Comparison of ENCODE assay signal across 13 cellular contexts in the genomic region with DNA sequence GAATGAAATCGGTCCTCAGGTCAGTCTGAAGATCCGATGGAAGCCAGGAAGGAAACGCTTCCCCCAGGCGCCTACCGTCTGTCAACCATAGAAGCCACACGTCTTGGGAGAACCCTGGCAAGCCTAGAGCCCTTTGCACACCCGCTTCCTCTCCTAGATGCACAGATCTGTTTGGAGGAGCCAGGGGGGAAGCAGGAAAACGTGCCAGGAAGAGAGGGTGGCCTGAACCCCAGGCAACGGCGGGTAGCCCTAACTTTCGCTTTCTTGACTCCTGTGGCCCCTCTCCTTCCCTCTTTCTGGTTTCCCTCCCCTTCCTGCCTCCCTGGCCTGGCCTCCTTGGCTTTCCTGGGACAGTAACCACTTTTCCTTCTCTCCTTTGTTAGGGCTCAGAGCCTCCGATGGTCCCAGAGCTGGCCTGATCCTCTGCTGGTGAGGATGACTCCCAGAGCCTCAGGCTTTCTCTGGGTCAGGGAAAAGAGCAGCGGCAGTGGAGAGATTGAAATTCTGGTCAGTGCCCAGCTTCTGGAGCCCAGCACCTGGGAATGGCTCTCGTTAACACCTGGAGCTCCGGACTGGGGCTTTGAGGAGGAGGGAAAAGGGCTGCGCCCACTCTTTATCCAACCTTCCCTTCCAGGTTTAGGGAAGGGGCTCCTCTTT. TPM values are rescaled to one million over a fixed set of nuclear protein-coding genes. Genes with fewer than 3 reads are reported as not detected.
DNase-seq lines count a peak whose midpoint lies in the region; ATAC-seq and TF ChIP-seq lines count a peak whose summit lies in the region.
"Had no signal": no experiment of that assay in that cellular context is flagged by ENCODE, and none has a peak within 500 bp of the region (broad histone marks: within the 10 kb centered on the region; RNA-seq: fewer than 3 reads in every experiment).

No MANE protein-coding gene starts in this region.

- peak overlapping the region; percentile 81 for H3K4me3 Mint-ChIP-seq in activated T-helper 17 cell treated with anti-CD3 and anti-CD28 coated beads, Interleukin-2, amount 50 U/mL, for 72 hours
- H3K4me3 Mint-ChIP-seq: HFFc6 had no signal

- ATAC-seq in activated T-helper 17 cell treated with anti-CD3 and anti-CD28 coated beads, Interleukin-2, amount 50 U/mL, for 72 hours (replicated peaks) = no peak
- ATAC-seq in lower lobe of right lung (no peak), HG03442 (IDR thresholded peaks at IDR 0.05; ENCODE audit: unreplicated experiment) (no peak)
- ATAC-seq: stimulated activated naive CD8-positive, alpha-beta T cell treated with anti-CD3 and anti-CD28 coated beads, Interleukin-15, Interleukin-2, amounts not matched to agents 100 U/mL and 50 U/mL, for 24 hours had no signal

- H3K27ac ChIP-seq in lower lobe of right lung (peak overlapping the region; percentile 56), suprapubic skin (no peak overlapping the region), WERI-Rb-1 (no peak overlapping the region)
- H3K27ac ChIP-seq: brain microvascular endothelial cell had no signal

- H3K4me1 ChIP-seq in lower lobe of right lung (peaks cover 61% of the 10 kb centered on the region), suprapubic skin (peaks cover 47% of the 10 kb centered on the region)

- TF ChIP-seq POLR2A in suprapubic skin (IDR thresholded peaks at IDR 0.05) = no peak

- H3K36me3 ChIP-seq in lower lobe of right lung = no peaks in the 10 kb centered on the region
- no peaks in the 10 kb centered on the region for H3K36me3 ChIP-seq in suprapubic skin
- H3K36me3 ChIP-seq in WERI-Rb-1 = no peaks in the 10 kb centered on the region
- H3K36me3 ChIP-seq: brain microvascular endothelial cell, Peyer's patch had no signal

- H3K4me1 Mint-ChIP-seq in activated T-helper 17 cell treated with anti-CD3 and anti-CD28 coated beads, Interleukin-2, amount 50 U/mL, for 72 hours = peaks cover 11% of the 10 kb centered on the region

- WGBS in suprapubic skin = 62% methylated on average over 16 of the region's 16 CpGs

- no peaks in the 10 kb centered on the region for H3K9me3 Mint-ChIP-seq in activated T-helper 17 cell treated with anti-CD3 and anti-CD28 coated beads, Interleukin-2, amount 50 U/mL, for 72 hours
- H3K9me3 Mint-ChIP-seq: HFFc6 had no signal

- intact Hi-C loops in lower lobe of right lung (cut with DNase I) = no loop called here

- DNase-seq in NCI-H1417 (lab: John Stamatoyannopoulos, UW) (peak in 2 of 3 experiments; percentile 54 to 63), NCI-H1417 treated with DMSO at 0.1 percent for 48 hours (lab: John Stamatoyannopoulos, UW) (no peak), lower lobe of right lung (no peak), suprapubic skin (ENCODE audit: low spot score in 2 of 2) (no peak), WERI-Rb-1 (no peak), amniotic stem cell (lab: John Stamatoyannopoulos, UW) (no peak)
- DNase-seq: activated T-cell treated with anti-CD3 and anti-CD28 coated beads for 4 hours; brain microvascular endothelial cell; HFFc6; Peyer's patch; stimulated activated naive CD8-positive, alpha-beta T cell treated with anti-CD3 and anti-CD28 coated beads, Interleukin-15, Interleukin-2, amounts not matched to agents 100 U/mL and 50 U/mL, for 24 hours had no signal

- no peak for TF ChIP-seq CTCF in lower lobe of right lung (IDR thresholded peaks at IDR 0.05)
- no peak for TF ChIP-seq CTCF in suprapubic skin (IDR thresholded peaks at IDR 0.05)
- no peak for TF ChIP-seq CTCF in WERI-Rb-1 (IDR thresholded peaks at IDR 0.05; ENCODE audit: low read depth, low read length)

- H3K36me3 Mint-ChIP-seq in activated T-helper 17 cell treated with anti-CD3 and anti-CD28 coated beads, Interleukin-2, amount 50 U/mL, for 72 hours (ENCODE audit: low read depth) = no peaks in the 10 kb centered on the region

- H3K4me3 ChIP-seq in lower lobe of right lung (peak overlapping the region; percentile 65), suprapubic skin (peak overlapping the region; percentile 16), WERI-Rb-1 (ENCODE audit: low read depth, low read length) (no peak overlapping the region)

- peaks cover 46% of the 10 kb centered on the region for H3K27me3 Mint-ChIP-seq in activated T-helper 17 cell treated with anti-CD3 and anti-CD28 coated beads, Interleukin-2, amount 50 U/mL, for 72 hours

- TF ChIP-seq EP300 in suprapubic skin (IDR thresholded peaks at IDR 0.05) = no peak

- no peaks in the 10 kb centered on the region for H3K9me3 ChIP-seq in lower lobe of right lung
- no peaks in the 10 kb centered on the region for H3K9me3 ChIP-seq in suprapubic skin
- H3K9me3 ChIP-seq in WERI-Rb-1 (ENCODE audit: severe bottlenecking) = no peaks in the 10 kb centered on the region
- H3K9me3 ChIP-seq: Peyer's patch had no signal

- H3K27me3 ChIP-seq in lower lobe of right lung (ENCODE audit: low read depth) (peaks cover 44% of the 10 kb centered on the region), suprapubic skin (peaks cover 55% of the 10 kb centered on the region), WERI-Rb-1 (ENCODE audit: insufficient read depth, low read depth, severe bottlenecking) (no peaks in the 10 kb centered on the region)

- no peak overlapping the region for H3K27ac Mint-ChIP-seq in activated T-helper 17 cell treated with anti-CD3 and anti-CD28 coated beads, Interleukin-2, amount 50 U/mL, for 72 hours
- H3K27ac Mint-ChIP-seq: HFFc6 had no signal

RNA-seq across cellular contexts. Expression of a gene that starts 2.1 kb away (rescaled TPM):
- under 1 TPM in 1 of 2 donors, not detected in 1; 0.19 TPM for total RNA-seq in activated T-helper 17 cell treated with anti-CD3 and anti-CD28 coated beads, Interleukin-2, amount 50 U/mL, for 72 hours
- total RNA-seq in lower lobe of right lung (61.2 TPM), suprapubic skin (10 to 100 TPM in 2 of 4 donors, 1 to 10 TPM in 2; 4.8 to 15.9 (median 9.5) TPM)
- total RNA-seq: HFFc6 had no signal

RNA-seq across cellular contexts. Expression of a gene that starts 49.8 kb away (rescaled TPM):
- total RNA-seq in activated T-helper 17 cell treated with anti-CD3 and anti-CD28 coated beads, Interleukin-2, amount 50 U/mL, for 72 hours = 1 to 10 TPM in 1 of 2 donors, not detected in 1; 1.4 TPM
- 2.8 TPM for total RNA-seq in lower lobe of right lung
- not detected for total RNA-seq in suprapubic skin

RNA-seq across cellular contexts. Expression of a gene that starts 54.8 kb away (rescaled TPM):
- 1 to 10 TPM in 1 of 2 donors, under 1 TPM in 1; 0.61 to 2.1 TPM for total RNA-seq in activated T-helper 17 cell treated with anti-CD3 and anti-CD28 coated beads, Interleukin-2, amount 50 U/mL, for 72 hours
- total RNA-seq in lower lobe of right lung (7.0 TPM), suprapubic skin (10 to 100 TPM; 24.7 to 92.0 (median 73.1) TPM)
- total RNA-seq: HFFc6, Peyer's patch had no signal

Comparison
In these comparisons a context has a peak if more than half of its experiments do, and no peak if none do; other contexts are left out.
1. DNase-seq: peak in NCI-H1417 (2 of 3); none in NCI-H1417 treated with DMSO at 0.1 percent for 48 hours (single experiment), lower lobe of right lung (single experiment), suprapubic skin (0 of 2), WERI-Rb-1 (single experiment) and amniotic stem cell (single experiment).
2. RNA of a gene that starts 2.1 kb away (total RNA-seq): 61.2 TPM in lower lobe of right lung (single experiment) and 4.8 to 15.9 TPM in suprapubic skin; 0.19 TPM in activated T-helper 17 cell treated with anti-CD3 and anti-CD28 coated beads, Interleukin-2, amount 50 U/mL, for 72 hours; every median in the first group is over 4 times any median in the second.